14 cellular contexts compared by ENCODE assay signal in the genomic region with DNA sequence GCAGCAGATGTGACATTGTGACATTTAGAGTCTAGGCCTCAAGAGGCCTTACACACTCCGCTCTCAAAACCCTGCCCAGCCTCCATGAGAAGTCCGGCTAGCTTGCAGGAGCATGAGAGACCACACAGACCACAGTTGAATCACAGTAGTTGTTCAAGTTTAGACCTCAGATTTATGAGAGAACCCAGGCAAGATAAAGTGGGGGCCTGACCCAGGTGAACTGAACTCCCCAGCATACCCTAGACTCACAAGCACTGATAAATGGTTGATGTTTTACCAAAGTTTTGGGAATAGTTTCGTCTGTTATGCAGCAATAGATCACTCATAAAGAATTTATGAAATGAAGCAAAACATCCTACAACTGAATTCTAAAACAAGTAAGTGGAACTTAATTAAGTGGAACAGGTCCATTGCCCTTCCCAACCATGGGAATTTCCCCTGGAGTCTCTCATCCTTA. TPM values are rescaled to one million over a fixed set of nuclear protein-coding genes. Genes with fewer than 3 reads are reported as not detected.
DNase-seq lines count a peak whose midpoint lies in the region; ATAC-seq, FAIRE-seq and TF ChIP-seq lines count a peak whose summit lies in the region.
"Had no signal": no experiment of that assay in that cellular context is flagged by ENCODE, and none has a peak within 500 bp of the region (broad histone marks: within the 10 kb centered on the region; RNA-seq: fewer than 3 reads in every experiment).

No MANE protein-coding gene starts in this region.

- H3K36me3 ChIP-seq in CD8-positive, alpha-beta memory T cell (ENCODE audit: insufficient read depth, low read length), result no peaks in the 10 kb centered on the region
- H3K36me3 ChIP-seq: ovary had no signal

- H3K36me3 Mint-ChIP-seq in CD8-positive, alpha-beta memory T cell, result peaks cover 0 to 4% (median 0%) of the 10 kb centered on the region in 3 donors
- H3K36me3 Mint-ChIP-seq in immature natural killer cell, result no peaks in the 10 kb centered on the region

- peaks cover 20 to 31% (median 29%) of the 10 kb centered on the region in 3 donors for H3K4me1 Mint-ChIP-seq in CD8-positive, alpha-beta memory T cell
- peaks cover 0 to 11% of the 10 kb centered on the region in 2 donors for H3K4me1 Mint-ChIP-seq in immature natural killer cell

- peak overlapping the region; percentile 19 for H3K4me3 ChIP-seq in CD8-positive, alpha-beta memory T cell (ENCODE audit: low read length)
- H3K4me3 ChIP-seq: ovary had no signal

- POLR2A ChIA-PET in CD8-positive, alpha-beta memory T cell (lab: Charles Lee), result interaction anchor here (1.6 kb wide), 1 partner anchor 132 kb away, joined by 3 read pairs; no protein-coding TSS in a partner anchor

- ATAC-seq in HG02970 (IDR thresholded peaks at IDR 0.05; ENCODE audit: low FRiP score, unreplicated experiment), result no peak
- ATAC-seq in GM21528 (IDR thresholded peaks at IDR 0.05; ENCODE audit: low FRiP score, unreplicated experiment), result no peak

- no peaks in the 10 kb centered on the region for H3K9me3 Mint-ChIP-seq in CD8-positive, alpha-beta memory T cell
- H3K9me3 Mint-ChIP-seq in immature natural killer cell, result no peaks in the 10 kb centered on the region

- CTCF ChIA-PET in CD8-positive, alpha-beta memory T cell (lab: Charles Lee), result interaction anchor here (1.3 to 2.0 kb wide), 2 partner anchors 137 to 169 kb away, joined by 3 to 5 read pairs; no protein-coding TSS in a partner anchor

- H3K27ac Mint-ChIP-seq in CD8-positive, alpha-beta memory T cell, result peak overlapping the region in 7 of 8 donors; percentile 64 to 93 (median 89)
- peak overlapping the region in 3 of 6 donors; percentile 2 to 75 (median 67) for H3K27ac Mint-ChIP-seq in immature natural killer cell

- FAIRE-seq in GM19239 (lab: Jason Lieb, UNC) (peak; percentile 86), RCC 7860 (lab: Jason Lieb, UNC) (peak; percentile 99)
- FAIRE-seq: islet of Langerhans had no signal

- peaks cover 70% of the 10 kb centered on the region for H3K4me1 ChIP-seq in CD8-positive, alpha-beta memory T cell (ENCODE audit: insufficient read depth, low read length)

- no peaks in the 10 kb centered on the region for H3K27me3 ChIP-seq in CD8-positive, alpha-beta memory T cell (ENCODE audit: insufficient read depth, low read length, poor library complexity, severe bottlenecking)
- H3K27me3 ChIP-seq: ovary had no signal

- H3K9me3 ChIP-seq in CD8-positive, alpha-beta memory T cell (ENCODE audit: low read length), result no peaks in the 10 kb centered on the region
- H3K9me3 ChIP-seq: ovary had no signal

- no peak overlapping the region for H3K27ac ChIP-seq in CD8-positive, alpha-beta memory T cell (ENCODE audit: low read depth, low read length)
- H3K27ac ChIP-seq: ovary had no signal

- peak in 1 of 5 donors; percentile 49 for DNase-seq in CD8-positive, alpha-beta memory T cell
- no peak for DNase-seq in GM19239 (ENCODE audit: insufficient read length, low spot score)
- DNase-seq in RCC 7860 (ENCODE audit: low spot score), result peak; percentile 96
- DNase-seq in immature natural killer cell, result no peak
- DNase-seq in GM10266 (ENCODE audit: extremely low spot score), result no peak
- DNase-seq in stimulated activated CD4-positive, alpha-beta T cell treated with anti-CD3 and anti-CD28 coated beads, Interleukin-12 subunit alpha, Interleukin-12 subunit beta, amount 100 ng/mL, for 4 hours, result no peak
- DNase-seq: central memory CD4-positive, alpha-beta T cell; H7; NCI-H1092; NCI-H774; ovary had no signal

- no peak for TF ChIP-seq CTCF in GM10266 (IDR thresholded peaks at IDR 0.05; ENCODE audit: control insufficient read depth, insufficient read depth, low read depth, missing control alignments)

- H3K27me3 Mint-ChIP-seq in CD8-positive, alpha-beta memory T cell, result no peaks in the 10 kb centered on the region
- H3K27me3 Mint-ChIP-seq in immature natural killer cell (ENCODE audit: low read depth in 3 of 3), result peaks cover 2 to 6% (median 5%) of the 10 kb centered on the region in 3 donors

- H3K4me3 Mint-ChIP-seq in CD8-positive, alpha-beta memory T cell, result peak overlapping the region; percentile 73 to 85 (median 79)
- peak overlapping the region in 4 of 5 donors; percentile 1 to 56 (median 24) for H3K4me3 Mint-ChIP-seq in immature natural killer cell

RNA-seq across cellular contexts. Expression of gene STAT1, which starts 4.7 kb away (rescaled TPM):
- total RNA-seq in CD8-positive, alpha-beta memory T cell, result 100 to 1,000 TPM; 142 to 145 TPM
- 173 TPM for polyA plus RNA-seq in CD8-positive, alpha-beta memory T cell
- 100 to 1,000 TPM in 1 of 3 donors, 10 to 100 TPM in 2; 79.4 to 121 (median 99.4) TPM for polyA plus RNA-seq in immature natural killer cell
